In the genomic region with DNA sequence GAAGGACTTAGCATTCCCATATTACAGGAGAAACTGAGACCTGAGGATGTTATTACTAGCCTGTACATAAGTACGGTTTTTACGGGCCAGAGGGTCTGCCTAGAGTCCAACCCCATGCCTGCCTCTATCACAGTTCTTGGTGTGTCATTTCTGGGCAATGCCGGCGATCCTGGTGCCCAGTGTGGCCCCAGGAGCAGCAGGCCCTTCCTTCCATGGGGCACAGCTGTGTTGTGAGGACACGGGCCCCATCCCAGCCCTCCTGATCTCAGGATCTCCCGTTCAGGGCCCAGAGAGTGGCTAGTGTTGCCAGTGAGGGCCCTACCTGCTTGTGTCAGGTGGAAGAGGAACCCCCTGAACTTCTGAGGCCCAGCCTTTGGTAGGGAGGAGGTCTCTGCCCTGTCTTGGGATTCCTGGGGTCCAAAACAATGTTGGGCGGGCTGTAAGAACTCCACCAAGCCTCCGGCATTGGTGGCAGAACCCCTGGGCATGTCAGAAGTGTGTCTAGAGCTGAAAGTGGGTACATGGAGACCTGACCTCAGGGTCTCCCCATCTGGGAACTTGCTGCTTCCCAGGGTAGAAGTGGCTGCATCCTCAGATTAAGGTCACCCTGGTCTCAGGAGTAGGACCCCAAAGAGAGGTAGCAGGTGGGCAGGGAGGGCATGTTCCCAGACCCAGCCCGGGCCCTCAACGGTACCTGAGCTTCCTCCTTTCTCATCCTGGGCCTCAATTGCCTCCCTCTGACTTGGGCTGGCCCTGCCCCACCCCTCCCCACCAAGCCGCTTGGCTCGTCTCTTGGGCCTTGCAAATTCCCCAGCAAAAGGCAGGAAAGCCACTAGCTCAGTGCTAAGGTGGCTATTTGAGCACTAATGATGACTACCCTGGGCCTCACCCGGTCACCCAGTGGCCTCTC, we compare ENCODE assay signal across 11 cellular contexts.
DNase-seq lines count a peak whose midpoint lies in the region; ATAC-seq and TF ChIP-seq lines count a peak whose summit lies in the region.
"Had no signal": no experiment of that assay in that cellular context is flagged by ENCODE, and none has a peak within 500 bp of the region (broad histone marks: within the 10 kb centered on the region; RNA-seq: fewer than 3 reads in every experiment).

No MANE protein-coding gene starts in this region.

- H3K23ac ChIP-seq in H9 (ENCODE audit: insufficient read length, low read depth, low read length): no peak overlapping the region

- no peaks in the 10 kb centered on the region for H3K79me1 ChIP-seq in H9 (ENCODE audit: insufficient read depth, low read depth, low read length, poor library complexity, severe bottlenecking)

- no peaks in the 10 kb centered on the region for H3K9me3 ChIP-seq in lower lobe of right lung
- H3K9me3 ChIP-seq in tibial artery: no peaks in the 10 kb centered on the region
- no peaks in the 10 kb centered on the region for H3K9me3 ChIP-seq in H9 (ENCODE audit: control insufficient read depth, low read depth, low read length)

- peaks cover 80% of the 10 kb centered on the region for H3K27me3 Mint-ChIP-seq in H9 (ENCODE audit: low read depth)

- H3K9ac ChIP-seq in H9 (ENCODE audit: extremely low read depth, insufficient read length, low read length): no peak overlapping the region

- no peak overlapping the region for H2BK20ac ChIP-seq in H9 (ENCODE audit: low read depth, low read length, poor library complexity, severe bottlenecking)

- H4K20me1 ChIP-seq in H9 (ENCODE audit: control insufficient read depth, insufficient read depth, insufficient read length): no peaks in the 10 kb centered on the region

- no peaks in the 10 kb centered on the region for H3K36me3 Mint-ChIP-seq in H9 (ENCODE audit: insufficient read depth in 1 of 3, low read depth in 3 of 3)

- H2BK5ac ChIP-seq in H9 (ENCODE audit: insufficient read length, low read length): no peak overlapping the region

- H3K4me3 ChIP-seq in lower lobe of right lung: no peak overlapping the region
- no peak overlapping the region for H3K4me3 ChIP-seq in tibial artery

- no peak overlapping the region for H2BK120ac ChIP-seq in H9 (ENCODE audit: low read depth, low read length, poor library complexity, severe bottlenecking)

- H4K5ac ChIP-seq in H9 (ENCODE audit: insufficient read length, low read depth, low read length): no peak overlapping the region

- no peak overlapping the region for H3T11ph ChIP-seq in H9 (ENCODE audit: low read length)

- H3K23me2 ChIP-seq in H9 (ENCODE audit: insufficient read length, low read depth, low read length, poor library complexity, severe bottlenecking): no peaks in the 10 kb centered on the region

- H2AK5ac ChIP-seq in H9 (ENCODE audit: insufficient read length, low read length): no peak overlapping the region

- H3K27ac Mint-ChIP-seq in H9: no peak overlapping the region

- H3K18ac ChIP-seq in H9 (ENCODE audit: insufficient read length, low read depth, low read length): no peak overlapping the region

- H3K27ac ChIP-seq in lower lobe of right lung (no peak overlapping the region), tibial artery (no peak overlapping the region), H9 (ENCODE audit: insufficient read length, low read depth, low read length) (no peak overlapping the region)

- H3K4me1 ChIP-seq in lower lobe of right lung (peaks cover 15% of the 10 kb centered on the region), tibial artery (peaks cover 0 to 27% (median 23%) of the 10 kb centered on the region in 4 donors), H9 (ENCODE audit: insufficient read depth, low read length) (no peaks in the 10 kb centered on the region)

- intact Hi-C loops in cardiac septum (cut with DNase I): loop anchor here (5.0 kb wide), 1 partner anchor 108 kb away; no protein-coding TSS in a partner anchor
- intact Hi-C loops in left ventricle myocardium superior (cut with micrococcal nuclease): no loop called here
- intact Hi-C loops in lower lobe of right lung (cut with DNase I): no loop called here
- intact Hi-C loops in tibial artery (cut with DNase I; ENCODE audit: low total_unique reads): loop anchor here (5.0 to 10.0 kb wide), 3 partner anchors 67 to 460 kb away; partner anchors contain the start of gene CDKN1C

- H4K8ac ChIP-seq in H9 (replicated peaks; ENCODE audit: insufficient read length, low read depth, low read length): no peak overlapping the region

- ATAC-seq in left ventricle myocardium superior: no peak
- no peak for ATAC-seq in lower lobe of right lung
- ATAC-seq in HG03139 (IDR thresholded peaks at IDR 0.05; ENCODE audit: unreplicated experiment): no peak

- no peak overlapping the region for H2BK15ac ChIP-seq in H9 (ENCODE audit: low read depth, low read length)

- no peaks in the 10 kb centered on the region for H3K27me3 ChIP-seq in lower lobe of right lung (ENCODE audit: low read depth)
- H3K27me3 ChIP-seq in tibial artery: peaks cover 0 to 2% of the 10 kb centered on the region in 2 donors
- H3K27me3 ChIP-seq in H9 (ENCODE audit: insufficient read depth, low read length): peaks cover 5% of the 10 kb centered on the region; the same call in 1 of the 2 replicates

- no CpG with 5 or more reads among the region's 13 CpGs for WGBS in H9 (ENCODE audit: extremely low coverage, insufficient read length, low lambda C conversion rate)

- no peak overlapping the region for H2AFZ ChIP-seq in H9 (ENCODE audit: low read length)

- H3K79me2 ChIP-seq in H9 (ENCODE audit: insufficient read depth, low read length): no peaks in the 10 kb centered on the region

- no peak overlapping the region for H4K91ac ChIP-seq in H9 (ENCODE audit: insufficient read length, low read depth, low read length)

- DNase-seq in cardiac septum (ENCODE audit: low spot score) (peak; percentile 72), left ventricle myocardium superior (no peak), lower lobe of right lung (peak; percentile 23), tibial artery (peak; percentile 15 to 45), GOT3 (lab: John Stamatoyannopoulos, UW) (no peak), H9 (no peak)
- peak; percentile 8 for DNase-seq in activated CD8-positive, alpha-beta memory T cell treated with anti-CD3 and anti-CD28 coated beads, Interleukin-2, amount 50 U/mL, for 4 hours
- DNase-seq: anterior cingulate cortex, NCI-H1417, NCI-H345 had no signal

- no peaks in the 10 kb centered on the region for H3K36me3 ChIP-seq in lower lobe of right lung
- no peaks in the 10 kb centered on the region for H3K36me3 ChIP-seq in tibial artery

- H3K56ac ChIP-seq in H9 (ENCODE audit: insufficient read length, low read depth, low read length): no peak overlapping the region

- H3K4me1 Mint-ChIP-seq in H9: peaks cover 0 to 5% of the 10 kb centered on the region in 2 experiments; a peak in 2 of 4 replicates

- H3K9me3 Mint-ChIP-seq in H9: no peaks in the 10 kb centered on the region

- H3K4ac ChIP-seq in H9 (ENCODE audit: low read depth, low read length): no peak overlapping the region

- no peak overlapping the region for H2BK12ac ChIP-seq in H9 (ENCODE audit: insufficient read length, low read depth, low read length)

- no peak overlapping the region for H3K4me3 Mint-ChIP-seq in H9

- no peak overlapping the region; the same call in 1 of the 2 replicates for H3K14ac ChIP-seq in H9 (ENCODE audit: insufficient read depth, low read length)

- no peak overlapping the region for H3K4me2 ChIP-seq in H9 (ENCODE audit: insufficient read depth, insufficient read length, low read length)

- TF ChIP-seq CTCF in lower lobe of right lung (IDR thresholded peaks at IDR 0.05) (no peak), tibial artery (IDR thresholded peaks at IDR 0.05) (no peak), H9 (conservative IDR thresholded peaks at IDR 0.05) (no peak)

Comparison
In these comparisons a context has a peak if more than half of its experiments do, and no peak if none do; other contexts are left out.
1. DNase-seq: peak in cardiac septum (single experiment), activated CD8-positive, alpha-beta memory T cell treated with anti-CD3 and anti-CD28 coated beads, Interleukin-2, amount 50 U/mL, for 4 hours (single experiment), lower lobe of right lung (single experiment) and tibial artery (2 of 2); none in left ventricle myocardium superior (single experiment), GOT3 (single experiment) and H9 (single experiment).
2. intact Hi-C loops: an anchor here in cardiac septum (5.0 kb wide) and tibial artery (5.0 to 10.0 kb wide); none called in left ventricle myocardium superior and lower lobe of right lung.